ENCODE assay signal across 18 cellular contexts in the genomic region with DNA sequence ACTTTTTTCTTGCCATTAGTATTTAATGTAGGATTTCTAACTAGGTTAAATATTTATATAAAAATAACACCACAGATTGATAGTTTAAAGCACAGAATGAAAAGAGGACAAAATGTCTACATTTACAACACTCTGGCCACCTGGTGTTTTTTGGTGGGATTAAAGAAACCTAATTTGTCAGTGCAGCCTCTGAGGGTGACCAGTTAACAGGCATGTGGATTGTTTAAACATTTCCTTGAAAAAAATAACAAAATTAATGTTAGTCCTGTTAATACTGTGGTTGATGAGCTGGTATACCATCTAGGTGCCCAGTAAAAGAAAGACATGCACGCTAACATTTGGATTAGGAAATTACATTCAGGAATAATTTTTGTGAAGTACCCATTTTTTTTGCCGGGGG. TPM values are rescaled to one million over a fixed set of nuclear protein-coding genes. Genes with fewer than 3 reads are reported as not detected.
DNase-seq lines count a peak whose midpoint lies in the region; ATAC-seq and TF ChIP-seq lines count a peak whose summit lies in the region.
"Had no signal": no experiment of that assay in that cellular context is flagged by ENCODE, and none has a peak within 500 bp of the region (broad histone marks: within the 10 kb centered on the region; RNA-seq: fewer than 3 reads in every experiment).

No MANE protein-coding gene starts in this region.

- H3K4me1 Mint-ChIP-seq in CD8-positive, alpha-beta memory T cell, result peaks cover 35 to 68% (median 67%) of the 10 kb centered on the region in 3 donors
- H3K4me1 Mint-ChIP-seq in chondrocyte (ENCODE audit: low read depth), result peaks cover 43% of the 10 kb centered on the region
- peaks cover 16% of the 10 kb centered on the region for H3K4me1 Mint-ChIP-seq in osteocyte (ENCODE audit: unreplicated experiment)

- H3K27ac ChIP-seq in CD8-positive, alpha-beta memory T cell (ENCODE audit: low read depth, low read length), result no peak overlapping the region
- H3K27ac ChIP-seq: C4-2B, ovary, SJSA1 had no signal

- ATAC-seq in HG03159 (IDR thresholded peaks at IDR 0.05; ENCODE audit: unreplicated experiment), result no peak

- peak overlapping the region in 6 of 8 donors; percentile 6 to 87 (median 70) for H3K27ac Mint-ChIP-seq in CD8-positive, alpha-beta memory T cell
- H3K27ac Mint-ChIP-seq in chondrocyte (ENCODE audit: unreplicated experiment) (peak overlapping the region; percentile 84), osteocyte (ENCODE audit: unreplicated experiment) (peak overlapping the region; percentile 20)
- H3K27ac Mint-ChIP-seq: IgD-negative memory B cell had no signal

- no peaks in the 10 kb centered on the region for H3K9me3 Mint-ChIP-seq in CD8-positive, alpha-beta memory T cell
- peaks cover 3% of the 10 kb centered on the region for H3K9me3 Mint-ChIP-seq in chondrocyte (ENCODE audit: low read depth)
- H3K9me3 Mint-ChIP-seq in osteocyte (ENCODE audit: unreplicated experiment), result no peaks in the 10 kb centered on the region
- H3K9me3 Mint-ChIP-seq: IgD-negative memory B cell had no signal

- no peak overlapping the region for H3K4me3 Mint-ChIP-seq in CD8-positive, alpha-beta memory T cell
- H3K4me3 Mint-ChIP-seq in chondrocyte (ENCODE audit: unreplicated experiment) (no peak overlapping the region), osteocyte (ENCODE audit: unreplicated experiment) (no peak overlapping the region)
- H3K4me3 Mint-ChIP-seq: IgD-negative memory B cell had no signal

- POLR2A ChIA-PET in CD8-positive, alpha-beta memory T cell (lab: Charles Lee), result no interaction called here

- no peak for TF ChIP-seq CTCF in chondrocyte (IDR thresholded peaks at IDR 0.05)
- no peak for TF ChIP-seq CTCF in osteocyte (IDR thresholded peaks at IDR 0.05)

- CTCF ChIA-PET in CD8-positive, alpha-beta memory T cell (lab: Charles Lee), result interaction anchor here (1.0 kb wide), 1 partner anchor 8 kb away, joined by 3 read pairs; the partner anchor contains the start of gene SLC9A8

- DNase-seq in CD8-positive, alpha-beta memory T cell, result no peak
- DNase-seq in M059J (ENCODE audit: low read depth), result peak; percentile 14
- no peak for DNase-seq in chondrocyte (ENCODE audit: low spot score)
- DNase-seq in osteocyte (ENCODE audit: extremely low spot score, unreplicated experiment), result no peak
- no peak for DNase-seq in GM19238 (ENCODE audit: insufficient read length, low spot score)
- DNase-seq in activated gamma-delta T cell treated with Interleukin-2 at 50 U/mL for 16 hours, result no peak
- no peak for DNase-seq in NCI-H446 (lab: John Stamatoyannopoulos, UW)
- DNase-seq: DMS79, midbrain, NCI-H1930, NCI-H524 treated with DMSO at 0.1 percent for 48 hours had no signal

- peaks cover 16% of the 10 kb centered on the region for H3K36me3 ChIP-seq in CD8-positive, alpha-beta memory T cell (ENCODE audit: insufficient read depth, low read length)
- H3K36me3 ChIP-seq: ovary had no signal

- no peaks in the 10 kb centered on the region for H3K27me3 Mint-ChIP-seq in CD8-positive, alpha-beta memory T cell
- H3K27me3 Mint-ChIP-seq in chondrocyte (ENCODE audit: low read depth) (no peaks in the 10 kb centered on the region), osteocyte (ENCODE audit: unreplicated experiment) (no peaks in the 10 kb centered on the region)
- H3K27me3 Mint-ChIP-seq: brain had no signal

- peaks cover 36% of the 10 kb centered on the region for H3K4me1 ChIP-seq in CD8-positive, alpha-beta memory T cell (ENCODE audit: insufficient read depth, low read length)

- H3K9me3 ChIP-seq in CD8-positive, alpha-beta memory T cell (ENCODE audit: low read length), result no peaks in the 10 kb centered on the region
- H3K9me3 ChIP-seq: ovary, SJSA1 had no signal

- H3K27me3 ChIP-seq in CD8-positive, alpha-beta memory T cell (ENCODE audit: insufficient read depth, low read length, poor library complexity, severe bottlenecking), result no peaks in the 10 kb centered on the region
- H3K27me3 ChIP-seq: heart left ventricle, ovary, SJSA1 had no signal

- H3K36me3 Mint-ChIP-seq in CD8-positive, alpha-beta memory T cell, result peaks cover 22 to 80% (median 23%) of the 10 kb centered on the region in 3 donors
- peaks cover 20% of the 10 kb centered on the region for H3K36me3 Mint-ChIP-seq in chondrocyte (ENCODE audit: low read depth)
- H3K36me3 Mint-ChIP-seq in osteocyte (ENCODE audit: unreplicated experiment), result peaks cover 48% of the 10 kb centered on the region

- no peak overlapping the region for H3K4me3 ChIP-seq in CD8-positive, alpha-beta memory T cell (ENCODE audit: low read length)
- H3K4me3 ChIP-seq: heart left ventricle, ovary, SJSA1 had no signal

RNA-seq across cellular contexts. Expression of gene SLC9A8, which starts 8.8 kb away (rescaled TPM):
- 10 to 100 TPM; 11.5 to 12.0 TPM for total RNA-seq in CD8-positive, alpha-beta memory T cell
- 7.7 TPM for polyA plus RNA-seq in CD8-positive, alpha-beta memory T cell
- 6.0 and 9.0 TPM in 2 replicates for total RNA-seq in M059J (2014; rRNA removed; shearing (Covaris generic))
- total RNA-seq in chondrocyte (5.2 to 7.6 TPM (median 6.2 TPM) in 3 replicates), osteocyte (9.7 and 10.9 TPM in 2 replicates)

Comparison
In these comparisons a context has a peak if more than half of its experiments do, and no peak if none do; other contexts are left out.
1. H3K27ac Mint-ChIP-seq: peak in every context shown above with its lines; median percentile 84 in chondrocyte; 70 in CD8-positive, alpha-beta memory T cell; 20 in osteocyte.